ENCODE assay signal across 2 cellular contexts in the genomic region with DNA sequence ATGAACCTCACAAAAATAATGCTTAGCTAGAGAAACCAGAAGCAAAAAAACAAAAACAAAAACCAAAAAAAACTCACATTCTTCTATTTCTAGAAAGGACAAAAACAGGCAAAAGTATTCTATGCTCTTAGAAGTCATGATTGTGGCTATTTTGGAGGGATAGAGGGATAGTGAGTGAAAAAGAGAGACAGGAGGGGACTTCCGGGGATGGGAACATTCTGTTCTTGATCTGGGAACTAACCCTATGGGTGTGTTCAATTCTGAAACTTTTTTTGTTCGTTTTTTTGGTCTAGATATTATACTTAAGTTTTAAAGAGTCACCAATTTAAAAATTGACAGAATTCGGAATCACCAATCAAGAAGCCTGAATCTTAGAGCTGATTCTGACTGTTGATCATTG.
TF ChIP-seq lines count a peak whose summit lies in the region.

No MANE protein-coding gene starts in this region.

TF ChIP-seq in SK-N-SH, 30 proteins besides CTCF, POLR2A, EP300 and RAD21 (continued from another document):
- TF ChIP-seq FOSL2 (IDR thresholded peaks at IDR 0.05; ENCODE audit: borderline replicate concordance, low read depth) (no peak), ELF1 (IDR thresholded peaks at IDR 0.05) (no peak), NRF1 (IDR thresholded peaks at IDR 0.05; ENCODE audit: low read depth, low read length) (no peak), NFIC (IDR thresholded peaks at IDR 0.05; ENCODE audit: borderline replicate concordance) (no peak), GABPA (IDR thresholded peaks at IDR 0.05; ENCODE audit: low read depth) (no peak), RFX5 (IDR thresholded peaks at IDR 0.05; ENCODE audit: low read length) (no peak), YY1 (IDR thresholded peaks at IDR 0.05; ENCODE audit: low read depth) (no peak)
- TF ChIP-seq, protein P1, sequence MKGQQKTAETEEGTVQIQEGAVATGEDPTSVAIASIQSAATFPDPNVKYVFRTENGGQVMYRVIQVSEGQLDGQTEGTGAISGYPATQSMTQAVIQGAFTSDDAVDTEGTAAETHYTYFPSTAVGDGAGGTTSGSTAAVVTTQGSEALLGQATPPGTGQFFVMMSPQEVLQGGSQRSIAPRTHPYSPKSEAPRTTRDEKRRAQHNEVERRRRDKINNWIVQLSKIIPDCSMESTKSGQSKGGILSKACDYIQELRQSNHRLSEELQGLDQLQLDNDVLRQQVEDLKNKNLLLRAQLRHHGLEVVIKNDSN (IDR thresholded peaks at IDR 0.05; ENCODE audit: borderline replicate concordance, low read depth) = no peak
- TF ChIP-seq, protein P2, sequence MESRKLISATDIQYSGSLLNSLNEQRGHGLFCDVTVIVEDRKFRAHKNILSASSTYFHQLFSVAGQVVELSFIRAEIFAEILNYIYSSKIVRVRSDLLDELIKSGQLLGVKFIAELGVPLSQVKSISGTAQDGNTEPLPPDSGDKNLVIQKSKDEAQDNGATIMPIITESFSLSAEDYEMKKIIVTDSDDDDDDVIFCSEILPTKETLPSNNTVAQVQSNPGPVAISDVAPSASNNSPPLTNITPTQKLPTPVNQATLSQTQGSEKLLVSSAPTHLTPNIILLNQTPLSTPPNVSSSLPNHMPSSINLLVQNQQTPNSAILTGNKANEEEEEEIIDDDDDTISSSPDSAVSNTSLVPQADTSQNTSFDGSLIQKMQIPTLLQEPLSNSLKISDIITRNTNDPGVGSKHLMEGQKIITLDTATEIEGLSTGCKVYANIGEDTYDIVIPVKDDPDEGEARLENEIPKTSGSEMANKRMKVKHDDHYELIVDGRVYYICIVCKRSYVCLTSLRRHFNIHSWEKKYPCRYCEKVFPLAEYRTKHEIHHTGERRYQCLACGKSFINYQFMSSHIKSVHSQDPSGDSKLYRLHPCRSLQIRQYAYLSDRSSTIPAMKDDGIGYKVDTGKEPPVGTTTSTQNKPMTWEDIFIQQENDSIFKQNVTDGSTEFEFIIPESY (IDR thresholded peaks at IDR 0.05; ENCODE audit: borderline replicate concordance, low read depth) = no peak
- TF ChIP-seq, protein P3, sequence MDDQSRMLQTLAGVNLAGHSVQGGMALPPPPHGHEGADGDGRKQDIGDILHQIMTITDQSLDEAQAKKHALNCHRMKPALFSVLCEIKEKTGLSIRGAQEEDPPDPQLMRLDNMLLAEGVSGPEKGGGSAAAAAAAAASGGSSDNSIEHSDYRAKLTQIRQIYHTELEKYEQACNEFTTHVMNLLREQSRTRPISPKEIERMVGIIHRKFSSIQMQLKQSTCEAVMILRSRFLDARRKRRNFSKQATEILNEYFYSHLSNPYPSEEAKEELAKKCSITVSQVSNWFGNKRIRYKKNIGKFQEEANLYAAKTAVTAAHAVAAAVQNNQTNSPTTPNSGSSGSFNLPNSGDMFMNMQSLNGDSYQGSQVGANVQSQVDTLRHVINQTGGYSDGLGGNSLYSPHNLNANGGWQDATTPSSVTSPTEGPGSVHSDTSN (IDR thresholded peaks at IDR 0.05) = no peak

TF ChIP-seq in SK-N-SH treated with all-trans-retinoic acid at 6 μM for 48 hours, 23 proteins besides CTCF, POLR2A, EP300 and RAD21 (continued from another document):
- TF ChIP-seq, protein P4, sequence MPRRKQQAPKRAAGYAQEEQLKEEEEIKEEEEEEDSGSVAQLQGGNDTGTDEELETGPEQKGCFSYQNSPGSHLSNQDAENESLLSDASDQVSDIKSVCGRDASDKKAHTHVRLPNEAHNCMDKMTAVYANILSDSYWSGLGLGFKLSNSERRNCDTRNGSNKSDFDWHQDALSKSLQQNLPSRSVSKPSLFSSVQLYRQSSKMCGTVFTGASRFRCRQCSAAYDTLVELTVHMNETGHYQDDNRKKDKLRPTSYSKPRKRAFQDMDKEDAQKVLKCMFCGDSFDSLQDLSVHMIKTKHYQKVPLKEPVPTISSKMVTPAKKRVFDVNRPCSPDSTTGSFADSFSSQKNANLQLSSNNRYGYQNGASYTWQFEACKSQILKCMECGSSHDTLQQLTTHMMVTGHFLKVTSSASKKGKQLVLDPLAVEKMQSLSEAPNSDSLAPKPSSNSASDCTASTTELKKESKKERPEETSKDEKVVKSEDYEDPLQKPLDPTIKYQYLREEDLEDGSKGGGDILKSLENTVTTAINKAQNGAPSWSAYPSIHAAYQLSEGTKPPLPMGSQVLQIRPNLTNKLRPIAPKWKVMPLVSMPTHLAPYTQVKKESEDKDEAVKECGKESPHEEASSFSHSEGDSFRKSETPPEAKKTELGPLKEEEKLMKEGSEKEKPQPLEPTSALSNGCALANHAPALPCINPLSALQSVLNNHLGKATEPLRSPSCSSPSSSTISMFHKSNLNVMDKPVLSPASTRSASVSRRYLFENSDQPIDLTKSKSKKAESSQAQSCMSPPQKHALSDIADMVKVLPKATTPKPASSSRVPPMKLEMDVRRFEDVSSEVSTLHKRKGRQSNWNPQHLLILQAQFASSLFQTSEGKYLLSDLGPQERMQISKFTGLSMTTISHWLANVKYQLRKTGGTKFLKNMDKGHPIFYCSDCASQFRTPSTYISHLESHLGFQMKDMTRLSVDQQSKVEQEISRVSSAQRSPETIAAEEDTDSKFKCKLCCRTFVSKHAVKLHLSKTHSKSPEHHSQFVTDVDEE (CRISPR knock-in tag; IDR thresholded peaks at IDR 0.05) = no peak
- no peak for TF ChIP-seq ESRRG (CRISPR knock-in tag; IDR thresholded peaks at IDR 0.05)
